9 cellular contexts compared by ENCODE assay signal in genomic region chr3:49721861-49722781, GRCh38. TPM values are rescaled to one million over a fixed set of nuclear protein-coding genes. Genes with fewer than 3 reads are reported as not detected.
DNase-seq lines count a peak whose midpoint lies in the region; ATAC-seq, FAIRE-seq and TF ChIP-seq lines count a peak whose summit lies in the region.
"Had no signal": no experiment of that assay in that cellular context is flagged by ENCODE, and none has a peak within 500 bp of the region (broad histone marks: within the 10 kb centered on the region; RNA-seq: fewer than 3 reads in every experiment).

No MANE protein-coding gene starts in this region.

- TF ChIP-seq POLR2A in GM18951 (IDR thresholded peaks at IDR 0.05; ENCODE audit: extremely low read depth, insufficient read depth, insufficient read length) = peak; percentile 20
- no peak for TF ChIP-seq POLR2A in gastrocnemius medialis (IDR thresholded peaks at IDR 0.05)

- peaks cover 29% of the 10 kb centered on the region for H3K4me1 Mint-ChIP-seq in T-helper 17 cell

- TF ChIP-seq CTCF in fibroblast of pulmonary artery (IDR thresholded peaks at IDR 0.05; ENCODE audit: low read length, missing control alignments) (no peak), gastrocnemius medialis (IDR thresholded peaks at IDR 0.05 in 4 of 5, conservative IDR thresholded peaks at IDR 0.05 in 1 of 5) (no peak)

- H3K27me3 Mint-ChIP-seq in T-helper 17 cell = no peaks in the 10 kb centered on the region

- peak overlapping the region; percentile 93 for H3K4me3 Mint-ChIP-seq in T-helper 17 cell

- H3K4me3 ChIP-seq in fibroblast of pulmonary artery (replicated peaks; ENCODE audit: low read depth, low read length) (peak overlapping the region; percentile 99), gastrocnemius medialis (peak overlapping the region in 2 of 4 donors; percentile 90 to 99)

- DNase-seq in T-helper 17 cell (no peak), fibroblast of pulmonary artery (ENCODE audit: low read depth) (no peak), gastrocnemius medialis (peak in 1 of 2 donors; percentile 22), urothelium cell line (ENCODE audit: low spot score) (no peak), NCI-H1105 (lab: John Stamatoyannopoulos, UW) (no peak), NCI-H2081 treated with DMSO at 0.1 percent for 48 hours (lab: John Stamatoyannopoulos, UW) (no peak)

- H3K9me3 ChIP-seq in T-helper 17 cell (ENCODE audit: control insufficient read depth, low read length, poor library complexity, severe bottlenecking) (no peaks in the 10 kb centered on the region), gastrocnemius medialis (no peaks in the 10 kb centered on the region)

- FAIRE-seq in urothelium cell line (lab: Jason Lieb, UNC) = no peak

- H3K27ac ChIP-seq in gastrocnemius medialis = peak overlapping the region; percentile 88 to 100 (median 96)

- H3K27me3 ChIP-seq in gastrocnemius medialis = no peaks in the 10 kb centered on the region

- in situ Hi-C loops in GM18951 (cut with MboI; ENCODE audit: low sequenced_read_pairs, unreplicated experiment) = no loop called here
- in situ Hi-C loops in gastrocnemius medialis (cut with MboI; ENCODE audit: low sequenced_read_pairs in 4 of 4) = no loop called here

- intact Hi-C loops in gastrocnemius medialis (cut with DNase I; ENCODE audit: low total_unique reads) = loop anchor here (2.0 kb wide), 1 partner anchor 81 kb away; the partner anchor contains the start of gene INKA1

- no peaks in the 10 kb centered on the region for H3K36me3 Mint-ChIP-seq in T-helper 17 cell (ENCODE audit: low read depth)

- H3K27ac Mint-ChIP-seq in T-helper 17 cell = peak overlapping the region; percentile 97

- peaks cover 0 to 33% of the 10 kb centered on the region in 2 donors for H3K36me3 ChIP-seq in gastrocnemius medialis

- no peak for ATAC-seq in T-helper 17 cell
- ATAC-seq in gastrocnemius medialis = no peak
- no peak for ATAC-seq in HG02642 (IDR thresholded peaks at IDR 0.05; ENCODE audit: poor library complexity, unreplicated experiment)

- peaks cover 27 to 41% of the 10 kb centered on the region in 2 donors for H3K4me1 ChIP-seq in gastrocnemius medialis

RNA-seq across cellular contexts. Expression of gene GMPPB, which starts 1.6 kb away (rescaled TPM):
- total RNA-seq in T-helper 17 cell (10 to 100 TPM; 42.9 to 61.9 TPM), gastrocnemius medialis (10 to 100 TPM; 14.2 to 26.1 (median 17.0) TPM)

RNA-seq across cellular contexts. Expression of gene AMIGO3, which starts 2.6 kb away (rescaled TPM):
- total RNA-seq in T-helper 17 cell (under 1 TPM in 1 of 2 donors, not detected in 1; 0.99 TPM), gastrocnemius medialis (under 1 TPM in 3 of 4 donors, not detected in 1; 0.10 to 0.76 (median 0.42) TPM)
- total RNA-seq: kidney epithelial cell had no signal

RNA-seq across cellular contexts. Expression of gene RNF123, which starts 32.8 kb away (rescaled TPM):
- total RNA-seq in T-helper 17 cell = 10 to 100 TPM; 37.7 to 45.1 TPM
- total RNA-seq in gastrocnemius medialis = 100 to 1,000 TPM in 3 of 4 donors, 10 to 100 TPM in 1; 82.8 to 132 (median 128) TPM

RNA-seq across cellular contexts. Expression of gene MST1, which starts 32.8 kb away (rescaled TPM):
- total RNA-seq in T-helper 17 cell = 10 to 100 TPM in 1 of 2 donors, 1 to 10 TPM in 1; 7.5 to 11.3 TPM
- 1 to 10 TPM in 3 of 4 donors, under 1 TPM in 1; 0.10 to 4.8 (median 2.4) TPM for total RNA-seq in gastrocnemius medialis

RNA-seq across cellular contexts. Expression of gene APEH, which starts 48.0 kb away (rescaled TPM):
- total RNA-seq in T-helper 17 cell (10 to 100 TPM; 61.2 to 71.0 TPM), gastrocnemius medialis (100 to 1,000 TPM; 103 to 140 (median 108) TPM)
